In the genomic region with DNA sequence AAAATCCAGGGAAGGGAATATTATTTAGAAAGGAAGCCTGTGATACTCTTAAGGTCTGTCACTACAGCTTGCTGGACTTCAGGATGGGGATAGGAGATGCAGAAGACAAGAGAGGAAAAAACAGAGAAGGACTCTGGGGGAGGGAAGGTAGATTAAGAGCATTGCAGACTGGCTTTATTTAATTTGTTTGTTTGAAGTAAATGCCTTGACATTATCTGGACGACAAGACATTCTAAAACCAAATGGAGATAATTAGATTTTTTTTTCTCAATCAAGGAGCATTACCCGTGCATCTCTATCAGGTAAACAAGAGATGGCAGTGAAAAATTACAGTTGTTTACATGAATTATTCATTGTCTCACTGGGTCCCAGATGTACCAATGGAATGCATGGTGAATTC, we compare ENCODE assay signal across 27 cellular contexts.
"Had no signal": no experiment of that assay in that cellular context is flagged by ENCODE, and none has a peak within 500 bp of the region (broad histone marks: within the 10 kb centered on the region; RNA-seq: fewer than 3 reads in every experiment).

No MANE protein-coding gene starts in this region.

- H3K4me3 ChIP-seq: breast epithelium, MG63, Peyer's patch, SJCRH30 had no signal

- H3K9me3 ChIP-seq: breast epithelium, MG63, Peyer's patch, SJCRH30 had no signal

- ATAC-seq: activated T-cell treated with anti-CD3 and anti-CD28 coated beads, Interleukin-2, amount 50 U/mL, for 72 hours had no signal

- H3K27me3 Mint-ChIP-seq: activated CD4-positive, alpha-beta memory T cell treated with anti-CD3 and anti-CD28 coated beads for 36 hours; activated CD4-positive, alpha-beta T cell treated with anti-CD3 and anti-CD28 coated beads, Interleukin-2, amount 10 ng/mL, durations not matched to agents 7 days and 5 days had no signal

- H3K9me3 Mint-ChIP-seq: activated CD4-positive, alpha-beta memory T cell treated with anti-CD3 and anti-CD28 coated beads for 36 hours; activated CD4-positive, alpha-beta T cell treated with anti-CD3 and anti-CD28 coated beads, Interleukin-2, amount 10 ng/mL, durations not matched to agents 7 days and 5 days; activated T-helper 2 cell treated with anti-CD3 and anti-CD28 coated beads, Interferon-gamma antibody, Interleukin-2, Interleukin-4, amounts not matched to agents 10 μg/mL and 5 μg/mL and 100 μg/mL, durations not matched to agents 14 hours and 24 hours and 36 hours had no signal

- DNase-seq: activated CD4-positive, alpha-beta memory T cell treated with anti-CD3 and anti-CD28 coated beads for 36 hours; activated CD4-positive, alpha-beta T cell treated with anti-CD3 and anti-CD28 coated beads, Interleukin-2, amount 10 ng/mL, durations not matched to agents 7 days and 5 days; activated CD4-positive, CD25-positive, alpha-beta regulatory T cell; activated CD8-positive, alpha-beta memory T cell treated with anti-CD3 and anti-CD28 coated beads for 24 hours; activated gamma-delta T cell treated with Interleukin-2 at 50 U/mL for 16 hours; activated naive CD4-positive, alpha-beta T cell treated with anti-CD3 and anti-CD28 coated beads, Interleukin-2, amount 50 U/mL, for 16 hours; activated T-cell treated with anti-CD3 and anti-CD28 coated beads, Interleukin-2, amount 50 U/mL, for 72 hours; aorta; caudate nucleus; MG63; MV-4-11; NCI-H1092 treated with DMSO at 0.1 percent for 48 hours; NCI-H1417 treated with DMSO at 0.1 percent for 48 hours; NCI-H1694; NCI-H2029; NCI-H2107; NCI-H2171 treated with DMSO at 0.1 percent for 48 hours; NCI-H510A treated with DMSO at 0.1 percent for 48 hours; NCI-H69; Peyer's patch; Right ventricle myocardium superior; SJCRH30 had no signal

- H3K4me3 Mint-ChIP-seq: activated CD4-positive, alpha-beta memory T cell treated with anti-CD3 and anti-CD28 coated beads for 36 hours; activated CD4-positive, alpha-beta T cell treated with anti-CD3 and anti-CD28 coated beads, Interleukin-2, amount 10 ng/mL, durations not matched to agents 7 days and 5 days; activated T-cell treated with anti-CD3 and anti-CD28 coated beads, Interleukin-2, amount 50 U/mL, for 72 hours had no signal

- H3K27me3 ChIP-seq: breast epithelium, MG63, Peyer's patch, SJCRH30 had no signal

- H3K27ac ChIP-seq: KMS-11, RWPE1, SJCRH30, VCaP had no signal

- H3K27ac Mint-ChIP-seq: activated CD4-positive, alpha-beta memory T cell treated with anti-CD3 and anti-CD28 coated beads for 36 hours; activated CD4-positive, alpha-beta T cell treated with anti-CD3 and anti-CD28 coated beads, Interleukin-2, amount 10 ng/mL, durations not matched to agents 7 days and 5 days; activated T-cell treated with anti-CD3 and anti-CD28 coated beads, Interleukin-2, amount 50 U/mL, for 72 hours; activated T-helper 2 cell treated with anti-CD3 and anti-CD28 coated beads, Interferon-gamma antibody, Interleukin-2, Interleukin-4, amounts not matched to agents 10 μg/mL and 5 μg/mL and 100 μg/mL, durations not matched to agents 14 hours and 24 hours and 36 hours had no signal

- H3K4me1 ChIP-seq: Peyer's patch, SJCRH30 had no signal

- H3K36me3 ChIP-seq: breast epithelium, SJCRH30 had no signal
